ENCODE assay signal across 1 cellular context in the genomic region with DNA sequence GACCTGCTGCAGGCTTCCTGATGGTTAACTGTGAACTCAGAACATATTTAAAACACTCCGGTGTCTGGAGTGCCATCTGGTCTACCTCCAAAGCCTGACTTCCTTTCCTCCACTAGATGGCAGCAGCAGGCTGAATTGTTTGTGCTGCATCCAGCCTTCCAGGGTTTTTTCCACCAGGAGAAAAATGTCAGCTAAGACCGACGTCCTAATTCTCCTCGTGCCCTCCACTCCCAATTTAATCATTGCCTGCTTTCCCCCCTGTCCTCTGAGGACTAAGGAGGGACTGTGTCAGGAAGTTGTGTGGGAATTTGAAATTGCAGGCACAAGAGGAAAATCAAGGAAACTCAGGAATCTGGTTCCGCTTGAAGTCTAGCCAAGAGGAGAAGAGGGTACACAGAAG.
TF ChIP-seq lines count a peak whose summit lies in the region.

No MANE protein-coding gene starts in this region.

TF ChIP-seq in H1, 55 proteins besides CTCF, POLR2A, EP300 and RAD21:
- TF ChIP-seq SIRT6 (IDR thresholded peaks at IDR 0.05; ENCODE audit: low read length), result no peak
- TF ChIP-seq CEBPB (IDR thresholded peaks at IDR 0.05; ENCODE audit: low read depth, low read length), result no peak
- TF ChIP-seq NRF1 (IDR thresholded peaks at IDR 0.05; ENCODE audit: low read depth, low read length), result 0 out of 2 replicates have a peak, but pooled peaks have one; percentile 13
- TF ChIP-seq SAP30 (IDR thresholded peaks at IDR 0.05; ENCODE audit: insufficient read depth, insufficient replicate concordance, low read length), result no peak
- TF ChIP-seq YY1 (IDR thresholded peaks at IDR 0.05; ENCODE audit: low read depth, low read length), result peak; percentile 50; the same call in 1 of the 2 replicates
- TF ChIP-seq NANOG (IDR thresholded peaks at IDR 0.05; ENCODE audit: insufficient read depth, low read depth, low read length, poor library complexity, severe bottlenecking), result no peak
- TF ChIP-seq, protein P1, sequence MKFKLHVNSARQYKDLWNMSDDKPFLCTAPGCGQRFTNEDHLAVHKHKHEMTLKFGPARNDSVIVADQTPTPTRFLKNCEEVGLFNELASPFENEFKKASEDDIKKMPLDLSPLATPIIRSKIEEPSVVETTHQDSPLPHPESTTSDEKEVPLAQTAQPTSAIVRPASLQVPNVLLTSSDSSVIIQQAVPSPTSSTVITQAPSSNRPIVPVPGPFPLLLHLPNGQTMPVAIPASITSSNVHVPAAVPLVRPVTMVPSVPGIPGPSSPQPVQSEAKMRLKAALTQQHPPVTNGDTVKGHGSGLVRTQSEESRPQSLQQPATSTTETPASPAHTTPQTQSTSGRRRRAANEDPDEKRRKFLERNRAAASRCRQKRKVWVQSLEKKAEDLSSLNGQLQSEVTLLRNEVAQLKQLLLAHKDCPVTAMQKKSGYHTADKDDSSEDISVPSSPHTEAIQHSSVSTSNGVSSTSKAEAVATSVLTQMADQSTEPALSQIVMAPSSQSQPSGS (IDR thresholded peaks at IDR 0.05; ENCODE audit: low read length), result no peak
- no peak for TF ChIP-seq RXRA (IDR thresholded peaks at IDR 0.05; ENCODE audit: insufficient read depth, low read depth, low read length)
- no peak for TF ChIP-seq EZH2 (IDR thresholded peaks at IDR 0.05; ENCODE audit: low read depth, low read length, severe bottlenecking)
- TF ChIP-seq SIN3A (conservative IDR thresholded peaks at IDR 0.05 in 1 of 2, IDR thresholded peaks at IDR 0.05 in 1 of 2; ENCODE audit: low read depth in 1 of 2, low read length in 2 of 2), result no peak
- no peak for TF ChIP-seq POLR2AphosphoS5 (IDR thresholded peaks at IDR 0.05; ENCODE audit: low read depth, low read length)
- no peak for TF ChIP-seq ASH2L (IDR thresholded peaks at IDR 0.05; ENCODE audit: low read length)
- no peak for TF ChIP-seq HDAC6 (IDR thresholded peaks at IDR 0.05; ENCODE audit: low read depth, low read length)
- TF ChIP-seq BRCA1 (IDR thresholded peaks at IDR 0.05; ENCODE audit: low read depth, low read length), result 0 out of 2 replicates have a peak, but pooled peaks have one; percentile 3
- no peak for TF ChIP-seq PHF8 (conservative IDR thresholded peaks at IDR 0.05; ENCODE audit: low read depth, low read length)
- no peak for TF ChIP-seq JUN (IDR thresholded peaks at IDR 0.05; ENCODE audit: low read depth, low read length)
- peak; percentile 55; the same call in 1 of the 2 replicates for TF ChIP-seq JUND (IDR thresholded peaks at IDR 0.05; ENCODE audit: low read length)
- TF ChIP-seq BCL11A (IDR thresholded peaks at IDR 0.05; ENCODE audit: low read depth in 2 of 2, low read length in 2 of 2), result no peak
- TF ChIP-seq RFX5 (IDR thresholded peaks at IDR 0.05; ENCODE audit: borderline replicate concordance, low read depth, low read length), result no peak
- no peak for TF ChIP-seq CBX5 (IDR thresholded peaks at IDR 0.05; ENCODE audit: low read depth, low read length)
- TF ChIP-seq, protein P2, sequence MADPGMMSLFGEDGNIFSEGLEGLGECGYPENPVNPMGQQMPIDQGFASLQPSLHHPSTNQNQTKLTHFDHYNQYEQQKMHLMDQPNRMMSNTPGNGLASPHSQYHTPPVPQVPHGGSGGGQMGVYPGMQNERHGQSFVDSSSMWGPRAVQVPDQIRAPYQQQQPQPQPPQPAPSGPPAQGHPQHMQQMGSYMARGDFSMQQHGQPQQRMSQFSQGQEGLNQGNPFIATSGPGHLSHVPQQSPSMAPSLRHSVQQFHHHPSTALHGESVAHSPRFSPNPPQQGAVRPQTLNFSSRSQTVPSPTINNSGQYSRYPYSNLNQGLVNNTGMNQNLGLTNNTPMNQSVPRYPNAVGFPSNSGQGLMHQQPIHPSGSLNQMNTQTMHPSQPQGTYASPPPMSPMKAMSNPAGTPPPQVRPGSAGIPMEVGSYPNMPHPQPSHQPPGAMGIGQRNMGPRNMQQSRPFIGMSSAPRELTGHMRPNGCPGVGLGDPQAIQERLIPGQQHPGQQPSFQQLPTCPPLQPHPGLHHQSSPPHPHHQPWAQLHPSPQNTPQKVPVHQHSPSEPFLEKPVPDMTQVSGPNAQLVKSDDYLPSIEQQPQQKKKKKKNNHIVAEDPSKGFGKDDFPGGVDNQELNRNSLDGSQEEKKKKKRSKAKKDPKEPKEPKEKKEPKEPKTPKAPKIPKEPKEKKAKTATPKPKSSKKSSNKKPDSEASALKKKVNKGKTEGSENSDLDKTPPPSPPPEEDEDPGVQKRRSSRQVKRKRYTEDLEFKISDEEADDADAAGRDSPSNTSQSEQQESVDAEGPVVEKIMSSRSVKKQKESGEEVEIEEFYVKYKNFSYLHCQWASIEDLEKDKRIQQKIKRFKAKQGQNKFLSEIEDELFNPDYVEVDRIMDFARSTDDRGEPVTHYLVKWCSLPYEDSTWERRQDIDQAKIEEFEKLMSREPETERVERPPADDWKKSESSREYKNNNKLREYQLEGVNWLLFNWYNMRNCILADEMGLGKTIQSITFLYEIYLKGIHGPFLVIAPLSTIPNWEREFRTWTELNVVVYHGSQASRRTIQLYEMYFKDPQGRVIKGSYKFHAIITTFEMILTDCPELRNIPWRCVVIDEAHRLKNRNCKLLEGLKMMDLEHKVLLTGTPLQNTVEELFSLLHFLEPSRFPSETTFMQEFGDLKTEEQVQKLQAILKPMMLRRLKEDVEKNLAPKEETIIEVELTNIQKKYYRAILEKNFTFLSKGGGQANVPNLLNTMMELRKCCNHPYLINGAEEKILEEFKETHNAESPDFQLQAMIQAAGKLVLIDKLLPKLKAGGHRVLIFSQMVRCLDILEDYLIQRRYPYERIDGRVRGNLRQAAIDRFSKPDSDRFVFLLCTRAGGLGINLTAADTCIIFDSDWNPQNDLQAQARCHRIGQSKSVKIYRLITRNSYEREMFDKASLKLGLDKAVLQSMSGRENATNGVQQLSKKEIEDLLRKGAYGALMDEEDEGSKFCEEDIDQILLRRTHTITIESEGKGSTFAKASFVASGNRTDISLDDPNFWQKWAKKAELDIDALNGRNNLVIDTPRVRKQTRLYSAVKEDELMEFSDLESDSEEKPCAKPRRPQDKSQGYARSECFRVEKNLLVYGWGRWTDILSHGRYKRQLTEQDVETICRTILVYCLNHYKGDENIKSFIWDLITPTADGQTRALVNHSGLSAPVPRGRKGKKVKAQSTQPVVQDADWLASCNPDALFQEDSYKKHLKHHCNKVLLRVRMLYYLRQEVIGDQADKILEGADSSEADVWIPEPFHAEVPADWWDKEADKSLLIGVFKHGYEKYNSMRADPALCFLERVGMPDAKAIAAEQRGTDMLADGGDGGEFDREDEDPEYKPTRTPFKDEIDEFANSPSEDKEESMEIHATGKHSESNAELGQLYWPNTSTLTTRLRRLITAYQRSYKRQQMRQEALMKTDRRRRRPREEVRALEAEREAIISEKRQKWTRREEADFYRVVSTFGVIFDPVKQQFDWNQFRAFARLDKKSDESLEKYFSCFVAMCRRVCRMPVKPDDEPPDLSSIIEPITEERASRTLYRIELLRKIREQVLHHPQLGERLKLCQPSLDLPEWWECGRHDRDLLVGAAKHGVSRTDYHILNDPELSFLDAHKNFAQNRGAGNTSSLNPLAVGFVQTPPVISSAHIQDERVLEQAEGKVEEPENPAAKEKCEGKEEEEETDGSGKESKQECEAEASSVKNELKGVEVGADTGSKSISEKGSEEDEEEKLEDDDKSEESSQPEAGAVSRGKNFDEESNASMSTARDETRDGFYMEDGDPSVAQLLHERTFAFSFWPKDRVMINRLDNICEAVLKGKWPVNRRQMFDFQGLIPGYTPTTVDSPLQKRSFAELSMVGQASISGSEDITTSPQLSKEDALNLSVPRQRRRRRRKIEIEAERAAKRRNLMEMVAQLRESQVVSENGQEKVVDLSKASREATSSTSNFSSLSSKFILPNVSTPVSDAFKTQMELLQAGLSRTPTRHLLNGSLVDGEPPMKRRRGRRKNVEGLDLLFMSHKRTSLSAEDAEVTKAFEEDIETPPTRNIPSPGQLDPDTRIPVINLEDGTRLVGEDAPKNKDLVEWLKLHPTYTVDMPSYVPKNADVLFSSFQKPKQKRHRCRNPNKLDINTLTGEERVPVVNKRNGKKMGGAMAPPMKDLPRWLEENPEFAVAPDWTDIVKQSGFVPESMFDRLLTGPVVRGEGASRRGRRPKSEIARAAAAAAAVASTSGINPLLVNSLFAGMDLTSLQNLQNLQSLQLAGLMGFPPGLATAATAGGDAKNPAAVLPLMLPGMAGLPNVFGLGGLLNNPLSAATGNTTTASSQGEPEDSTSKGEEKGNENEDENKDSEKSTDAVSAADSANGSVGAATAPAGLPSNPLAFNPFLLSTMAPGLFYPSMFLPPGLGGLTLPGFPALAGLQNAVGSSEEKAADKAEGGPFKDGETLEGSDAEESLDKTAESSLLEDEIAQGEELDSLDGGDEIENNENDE (IDR thresholded peaks at IDR 0.05; ENCODE audit: insufficient replicate concordance, low read length), result no peak
- TF ChIP-seq TBP (IDR thresholded peaks at IDR 0.05; ENCODE audit: low read depth, low read length), result no peak
- no peak for TF ChIP-seq TAF7 (optimal IDR thresholded peaks at IDR 0.05; ENCODE audit: borderline replicate concordance, low read depth, low read length)
- TF ChIP-seq TEAD4 (IDR thresholded peaks at IDR 0.05; ENCODE audit: low read depth, low read length), result 0 out of 2 replicates have a peak, but pooled peaks have one; percentile 4
- TF ChIP-seq CBX8 (IDR thresholded peaks at IDR 0.05; ENCODE audit: borderline replicate concordance, low read depth, low read length), result no peak
- no peak for TF ChIP-seq SP4 (IDR thresholded peaks at IDR 0.05; ENCODE audit: low read length)
- no peak for TF ChIP-seq GTF2F1 (IDR thresholded peaks at IDR 0.05; ENCODE audit: borderline replicate concordance, low read depth, low read length)
- no peak for TF ChIP-seq SIX5 (IDR thresholded peaks at IDR 0.05; ENCODE audit: low read depth, low read length)
- TF ChIP-seq EGR1 (IDR thresholded peaks at IDR 0.05; ENCODE audit: borderline replicate concordance, low read depth, low read length), result no peak
- TF ChIP-seq SP1 (IDR thresholded peaks at IDR 0.05; ENCODE audit: low read depth, low read length), result no peak
- no peak for TF ChIP-seq SP2 (IDR thresholded peaks at IDR 0.05; ENCODE audit: low read length)
- no peak for TF ChIP-seq GABPA (IDR thresholded peaks at IDR 0.05; ENCODE audit: borderline replicate concordance, insufficient read depth, low read length)
- TF ChIP-seq TCF12 (IDR thresholded peaks at IDR 0.05; ENCODE audit: low read depth, low read length), result no peak
- no peak for TF ChIP-seq MAFK (IDR thresholded peaks at IDR 0.05; ENCODE audit: low read depth, low read length)
- TF ChIP-seq POU5F1 (IDR thresholded peaks at IDR 0.05; ENCODE audit: low read depth, low read length), result no peak
- TF ChIP-seq CHD1 (IDR thresholded peaks at IDR 0.05; ENCODE audit: low read depth, low read length), result no peak
- TF ChIP-seq CHD2 (IDR thresholded peaks at IDR 0.05; ENCODE audit: low read length), result no peak
- no peak for TF ChIP-seq SRF (IDR thresholded peaks at IDR 0.05; ENCODE audit: low read depth, low read length)
